In the genomic region with DNA sequence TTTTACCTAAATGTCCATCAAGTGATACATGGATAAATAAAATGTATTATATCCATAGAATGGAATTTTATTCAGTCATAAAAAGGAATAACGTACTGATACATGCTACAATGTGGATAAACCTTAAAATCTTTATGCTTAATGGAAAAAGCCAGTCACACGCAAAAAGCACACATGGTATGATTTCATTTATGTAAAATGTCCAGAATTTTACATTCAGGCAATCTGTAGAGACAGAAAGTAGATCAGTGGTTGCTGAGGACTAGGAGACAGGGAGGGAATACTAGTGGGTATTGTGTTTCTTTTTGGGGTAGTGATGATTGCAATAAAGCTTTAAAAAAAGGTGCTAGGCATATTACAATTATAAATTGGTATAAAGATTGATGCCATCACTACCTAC, we compare ENCODE assay signal across 16 cellular contexts. TPM values are rescaled to one million over a fixed set of nuclear protein-coding genes. Genes with fewer than 3 reads are reported as not detected.
A peak's percentile ranks its signal among the peaks of the same experiment; 100 is the strongest.
DNase-seq lines count a peak whose midpoint lies in the region; ATAC-seq lines count a peak whose summit lies in the region.
"Had no signal": no experiment of that assay in that cellular context is flagged by ENCODE, and none has a peak within 500 bp of the region (broad histone marks: within the 10 kb centered on the region; RNA-seq: fewer than 3 reads in every experiment).

No MANE protein-coding gene starts in this region.

- peaks cover 9% of the 10 kb centered on the region for H3K9me3 Mint-ChIP-seq in activated T-helper 2 cell treated with anti-CD3 and anti-CD28 coated beads, Interferon-gamma antibody, Interleukin-2, Interleukin-4, amounts not matched to agents 10 μg/mL and 5 μg/mL and 100 μg/mL, durations not matched to agents 14 hours and 24 hours and 36 hours
- H3K9me3 Mint-ChIP-seq: H9, IgD-negative memory B cell had no signal

- H3K27ac Mint-ChIP-seq in activated T-helper 2 cell treated with anti-CD3 and anti-CD28 coated beads, Interferon-gamma antibody, Interleukin-2, Interleukin-4, amounts not matched to agents 10 μg/mL and 5 μg/mL and 100 μg/mL, durations not matched to agents 14 hours and 24 hours and 36 hours = no peak overlapping the region
- H3K27ac Mint-ChIP-seq: CD14-positive monocyte, H9, IgD-negative memory B cell had no signal

- H3K4me1 Mint-ChIP-seq in activated T-helper 2 cell treated with anti-CD3 and anti-CD28 coated beads, Interferon-gamma antibody, Interleukin-2, Interleukin-4, amounts not matched to agents 10 μg/mL and 5 μg/mL and 100 μg/mL, durations not matched to agents 14 hours and 24 hours and 36 hours (ENCODE audit: low read depth) = no peaks in the 10 kb centered on the region
- H3K4me1 Mint-ChIP-seq: H9, IgD-negative memory B cell had no signal

- H3K4me3 Mint-ChIP-seq in activated T-helper 2 cell treated with anti-CD3 and anti-CD28 coated beads, Interferon-gamma antibody, Interleukin-2, Interleukin-4, amounts not matched to agents 10 μg/mL and 5 μg/mL and 100 μg/mL, durations not matched to agents 14 hours and 24 hours and 36 hours (ENCODE audit: low read depth) = no peak overlapping the region
- H3K4me3 Mint-ChIP-seq: CD14-positive monocyte; CD8-positive, alpha-beta T cell; H9; IgD-negative memory B cell had no signal

- intact Hi-C loops in activated T-helper 2 cell treated with anti-CD3 and anti-CD28 coated beads, Interferon-gamma antibody, Interleukin-2, Interleukin-4, amounts not matched to agents 10 μg/mL and 5 μg/mL and 100 μg/mL, durations not matched to agents 14 hours and 24 hours and 36 hours (cut with micrococcal nuclease) = no loop called here

- no peak for ATAC-seq in GM18909 (IDR thresholded peaks at IDR 0.05; ENCODE audit: poor library complexity, unreplicated experiment)
- ATAC-seq: A549; CD8-positive, alpha-beta T cell; GM12878 had no signal

- H3K36me3 Mint-ChIP-seq in activated T-helper 2 cell treated with anti-CD3 and anti-CD28 coated beads, Interferon-gamma antibody, Interleukin-2, Interleukin-4, amounts not matched to agents 10 μg/mL and 5 μg/mL and 100 μg/mL, durations not matched to agents 14 hours and 24 hours and 36 hours (ENCODE audit: low read depth) = peaks cover 68% of the 10 kb centered on the region

- H3K27me3 Mint-ChIP-seq in activated T-helper 2 cell treated with anti-CD3 and anti-CD28 coated beads, Interferon-gamma antibody, Interleukin-2, Interleukin-4, amounts not matched to agents 10 μg/mL and 5 μg/mL and 100 μg/mL, durations not matched to agents 14 hours and 24 hours and 36 hours (ENCODE audit: low read depth) = no peaks in the 10 kb centered on the region
- H3K27me3 Mint-ChIP-seq: IgD-negative memory B cell had no signal

- DNase-seq in EL (peak; percentile 15), NCI-H2171 (lab: John Stamatoyannopoulos, UW) (peak; percentile 21), iris pigment epithelial cell (ENCODE audit: low read depth) (peak; percentile 20), NCI-H345 (lab: John Stamatoyannopoulos, UW) (no peak)
- no peak for DNase-seq in activated T-helper 2 cell treated with anti-CD3 and anti-CD28 coated beads, Interferon-gamma antibody, Interleukin-2, Interleukin-4, amounts not matched to agents 10 μg/mL and 5 μg/mL and 100 μg/mL, durations not matched to agents 14 hours and 24 hours and 36 hours (ENCODE audit: low spot score)
- DNase-seq: CD8-positive, alpha-beta T cell; COR-L47; DMS53; GOT3; H9 had no signal

RNA-seq across cellular contexts. Expression of a gene that starts 30.7 kb away (rescaled TPM):
- total RNA-seq in activated T-helper 2 cell treated with anti-CD3 and anti-CD28 coated beads, Interferon-gamma antibody, Interleukin-2, Interleukin-4, amounts not matched to agents 10 μg/mL and 5 μg/mL and 100 μg/mL, durations not matched to agents 14 hours and 24 hours and 36 hours = 1.1 and 1.5 TPM in 2 replicates
- total RNA-seq: G401 had no signal

Comparison
In these comparisons a context has a peak if more than half of its experiments do, and no peak if none do; other contexts are left out.
1. DNase-seq: peak in EL (single experiment), NCI-H2171 (single experiment) and iris pigment epithelial cell (single experiment); none in NCI-H345 (single experiment) and activated T-helper 2 cell treated with anti-CD3 and anti-CD28 coated beads, Interferon-gamma antibody, Interleukin-2, Interleukin-4, amounts not matched to agents 10 μg/mL and 5 μg/mL and 100 μg/mL, durations not matched to agents 14 hours and 24 hours and 36 hours (single experiment).